In genomic region chr2:226657340-226658053, GRCh38 we compare ENCODE assay signal across 1 cellular context.
TF ChIP-seq lines count a peak whose summit lies in the region.

No MANE protein-coding gene starts in this region.

TF ChIP-seq in HepG2, 621 proteins besides CTCF, POLR2A, EP300 and RAD21 (continued from another document and continues in another):
- TF ChIP-seq ZNF83 (CRISPR knock-in tag; IDR thresholded peaks at IDR 0.05; ENCODE audit: borderline replicate concordance): no peak
- TF ChIP-seq, protein P1, sequence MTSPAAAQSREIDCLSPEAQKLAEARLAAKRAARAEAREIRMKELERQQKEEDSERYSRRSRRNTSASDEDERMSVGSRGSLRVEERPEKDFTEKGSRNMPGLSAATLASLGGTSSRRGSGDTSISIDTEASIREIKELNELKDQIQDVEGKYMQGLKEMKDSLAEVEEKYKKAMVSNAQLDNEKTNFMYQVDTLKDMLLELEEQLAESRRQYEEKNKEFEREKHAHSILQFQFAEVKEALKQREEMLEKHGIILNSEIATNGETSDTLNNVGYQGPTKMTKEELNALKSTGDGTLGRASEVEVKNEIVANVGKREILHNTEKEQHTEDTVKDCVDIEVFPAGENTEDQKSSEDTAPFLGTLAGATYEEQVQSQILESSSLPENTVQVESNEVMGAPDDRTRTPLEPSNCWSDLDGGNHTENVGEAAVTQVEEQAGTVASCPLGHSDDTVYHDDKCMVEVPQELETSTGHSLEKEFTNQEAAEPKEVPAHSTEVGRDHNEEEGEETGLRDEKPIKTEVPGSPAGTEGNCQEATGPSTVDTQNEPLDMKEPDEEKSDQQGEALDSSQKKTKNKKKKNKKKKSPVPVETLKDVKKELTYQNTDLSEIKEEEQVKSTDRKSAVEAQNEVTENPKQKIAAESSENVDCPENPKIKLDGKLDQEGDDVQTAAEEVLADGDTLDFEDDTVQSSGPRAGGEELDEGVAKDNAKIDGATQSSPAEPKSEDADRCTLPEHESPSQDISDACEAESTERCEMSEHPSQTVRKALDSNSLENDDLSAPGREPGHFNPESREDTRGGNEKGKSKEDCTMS (CRISPR knock-in tag; conservative IDR thresholded peaks at IDR 0.05): no peak
- no peak for TF ChIP-seq ZEB1 (IDR thresholded peaks at IDR 0.05; ENCODE audit: insufficient replicate concordance, low read depth)
- no peak for TF ChIP-seq PHF5A (CRISPR knock-in tag; IDR thresholded peaks at IDR 0.05; ENCODE audit: low read depth, unreplicated experiment)
- no peak; the same call in 1 of the 2 replicates for TF ChIP-seq RXRA (CRISPR knock-in tag; IDR thresholded peaks at IDR 0.05)
- TF ChIP-seq ARNTL (CRISPR knock-in tag; IDR thresholded peaks at IDR 0.05): peak; percentile 54; the same call in 1 of the 2 replicates
- peak in 1 of 2 experiments; percentile 53; a peak in 2 of 4 replicates for TF ChIP-seq KLF16 (CRISPR knock-in tag; IDR thresholded peaks at IDR 0.05)
- no peak for TF ChIP-seq SETDB1 (CRISPR knock-in tag; IDR thresholded peaks at IDR 0.05; ENCODE audit: borderline replicate concordance)
- no peak for TF ChIP-seq ZNF274 (CRISPR knock-in tag; IDR thresholded peaks at IDR 0.05)
- no peak for TF ChIP-seq ZNF563 (CRISPR knock-in tag; IDR thresholded peaks at IDR 0.05)
- TF ChIP-seq FOXJ3 (CRISPR knock-in tag; IDR thresholded peaks at IDR 0.05; ENCODE audit: borderline replicate concordance): peak; percentile 95; the same call in 1 of the 2 replicates
- TF ChIP-seq, protein P2, sequence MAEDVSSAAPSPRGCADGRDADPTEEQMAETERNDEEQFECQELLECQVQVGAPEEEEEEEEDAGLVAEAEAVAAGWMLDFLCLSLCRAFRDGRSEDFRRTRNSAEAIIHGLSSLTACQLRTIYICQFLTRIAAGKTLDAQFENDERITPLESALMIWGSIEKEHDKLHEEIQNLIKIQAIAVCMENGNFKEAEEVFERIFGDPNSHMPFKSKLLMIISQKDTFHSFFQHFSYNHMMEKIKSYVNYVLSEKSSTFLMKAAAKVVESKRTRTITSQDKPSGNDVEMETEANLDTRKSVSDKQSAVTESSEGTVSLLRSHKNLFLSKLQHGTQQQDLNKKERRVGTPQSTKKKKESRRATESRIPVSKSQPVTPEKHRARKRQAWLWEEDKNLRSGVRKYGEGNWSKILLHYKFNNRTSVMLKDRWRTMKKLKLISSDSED (CRISPR knock-in tag; IDR thresholded peaks at IDR 0.05): no peak
- peak; percentile 81; the same call in 1 of the 2 replicates for TF ChIP-seq HOXA3 (CRISPR knock-in tag; IDR thresholded peaks at IDR 0.05)
- no peak for TF ChIP-seq ZSCAN12 (CRISPR knock-in tag; IDR thresholded peaks at IDR 0.05)
- 0 out of 2 replicates have a peak, but pooled peaks have one; percentile 30 for TF ChIP-seq ESRRA (CRISPR knock-in tag; IDR thresholded peaks at IDR 0.05; ENCODE audit: low read depth)
- peak; percentile 74; the same call in 1 of the 2 replicates for TF ChIP-seq ZNF205 (CRISPR knock-in tag; IDR thresholded peaks at IDR 0.05)
- no peak for TF ChIP-seq IRF1 (CRISPR knock-in tag; IDR thresholded peaks at IDR 0.05; ENCODE audit: low read depth)
- TF ChIP-seq ZFP37 (CRISPR knock-in tag; IDR thresholded peaks at IDR 0.05; ENCODE audit: borderline replicate concordance): no peak
- peak; percentile 54; the same call in 1 of the 2 replicates for TF ChIP-seq ZNF362 (CRISPR knock-in tag; IDR thresholded peaks at IDR 0.05; ENCODE audit: borderline replicate concordance)
- 0 out of 2 replicates have a peak, but pooled peaks have one; percentile 60 for TF ChIP-seq ZNF317 (CRISPR knock-in tag; IDR thresholded peaks at IDR 0.05)
- no peak for TF ChIP-seq MAFF (IDR thresholded peaks at IDR 0.05; ENCODE audit: low read depth, low read length)
- TF ChIP-seq, protein P3, sequence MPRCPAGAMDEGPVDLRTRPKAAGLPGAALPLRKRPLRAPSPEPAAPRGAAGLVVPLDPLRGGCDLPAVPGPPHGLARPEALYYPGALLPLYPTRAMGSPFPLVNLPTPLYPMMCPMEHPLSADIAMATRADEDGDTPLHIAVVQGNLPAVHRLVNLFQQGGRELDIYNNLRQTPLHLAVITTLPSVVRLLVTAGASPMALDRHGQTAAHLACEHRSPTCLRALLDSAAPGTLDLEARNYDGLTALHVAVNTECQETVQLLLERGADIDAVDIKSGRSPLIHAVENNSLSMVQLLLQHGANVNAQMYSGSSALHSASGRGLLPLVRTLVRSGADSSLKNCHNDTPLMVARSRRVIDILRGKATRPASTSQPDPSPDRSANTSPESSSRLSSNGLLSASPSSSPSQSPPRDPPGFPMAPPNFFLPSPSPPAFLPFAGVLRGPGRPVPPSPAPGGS (CRISPR knock-in tag; IDR thresholded peaks at IDR 0.05): no peak
- no peak for TF ChIP-seq ZFP41 (CRISPR knock-in tag; IDR thresholded peaks at IDR 0.05; ENCODE audit: borderline replicate concordance)
- no peak for TF ChIP-seq ZNF558 (CRISPR knock-in tag; IDR thresholded peaks at IDR 0.05; ENCODE audit: borderline replicate concordance)
- no peak for TF ChIP-seq ZNF800 (CRISPR knock-in tag; IDR thresholded peaks at IDR 0.05)
- TF ChIP-seq HNRNPH1 (optimal IDR thresholded peaks at IDR 0.05; ENCODE audit: low read depth, low read length): no peak
- peak; percentile 50; the same call in 1 of the 2 replicates for TF ChIP-seq DPF2 (CRISPR knock-in tag; IDR thresholded peaks at IDR 0.05; ENCODE audit: borderline replicate concordance, low read depth)
- no peak for TF ChIP-seq RBFOX2 (IDR thresholded peaks at IDR 0.05; ENCODE audit: low read depth, low read length)
- TF ChIP-seq SALL2 (CRISPR knock-in tag; IDR thresholded peaks at IDR 0.05): no peak
- no peak for TF ChIP-seq ZNF850 (CRISPR knock-in tag; conservative IDR thresholded peaks at IDR 0.05)
- TF ChIP-seq ZNF574 (CRISPR knock-in tag; IDR thresholded peaks at IDR 0.05): no peak
- peak; percentile 84 for TF ChIP-seq ZNF503 (CRISPR knock-in tag; IDR thresholded peaks at IDR 0.05)
- TF ChIP-seq NFRKB (IDR thresholded peaks at IDR 0.05): no peak
- TF ChIP-seq HDAC1 (CRISPR knock-in tag; IDR thresholded peaks at IDR 0.05): peak; percentile 87
- peak; percentile 93 for TF ChIP-seq HNF4A (CRISPR knock-in tag; IDR thresholded peaks at IDR 0.05)
- TF ChIP-seq, protein P4, sequence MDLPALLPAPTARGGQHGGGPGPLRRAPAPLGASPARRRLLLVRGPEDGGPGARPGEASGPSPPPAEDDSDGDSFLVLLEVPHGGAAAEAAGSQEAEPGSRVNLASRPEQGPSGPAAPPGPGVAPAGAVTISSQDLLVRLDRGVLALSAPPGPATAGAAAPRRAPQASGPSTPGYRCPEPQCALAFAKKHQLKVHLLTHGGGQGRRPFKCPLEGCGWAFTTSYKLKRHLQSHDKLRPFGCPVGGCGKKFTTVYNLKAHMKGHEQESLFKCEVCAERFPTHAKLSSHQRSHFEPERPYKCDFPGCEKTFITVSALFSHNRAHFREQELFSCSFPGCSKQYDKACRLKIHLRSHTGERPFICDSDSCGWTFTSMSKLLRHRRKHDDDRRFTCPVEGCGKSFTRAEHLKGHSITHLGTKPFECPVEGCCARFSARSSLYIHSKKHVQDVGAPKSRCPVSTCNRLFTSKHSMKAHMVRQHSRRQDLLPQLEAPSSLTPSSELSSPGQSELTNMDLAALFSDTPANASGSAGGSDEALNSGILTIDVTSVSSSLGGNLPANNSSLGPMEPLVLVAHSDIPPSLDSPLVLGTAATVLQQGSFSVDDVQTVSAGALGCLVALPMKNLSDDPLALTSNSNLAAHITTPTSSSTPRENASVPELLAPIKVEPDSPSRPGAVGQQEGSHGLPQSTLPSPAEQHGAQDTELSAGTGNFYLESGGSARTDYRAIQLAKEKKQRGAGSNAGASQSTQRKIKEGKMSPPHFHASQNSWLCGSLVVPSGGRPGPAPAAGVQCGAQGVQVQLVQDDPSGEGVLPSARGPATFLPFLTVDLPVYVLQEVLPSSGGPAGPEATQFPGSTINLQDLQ (CRISPR knock-in tag; IDR thresholded peaks at IDR 0.05): no peak
- TF ChIP-seq CCDC6 (CRISPR knock-in tag; IDR thresholded peaks at IDR 0.05): peak; percentile 50; the same call in 1 of the 2 replicates
- no peak for TF ChIP-seq ZNF678 (CRISPR knock-in tag; IDR thresholded peaks at IDR 0.05)
- TF ChIP-seq ZNF674 (CRISPR knock-in tag; IDR thresholded peaks at IDR 0.05; ENCODE audit: low read depth): no peak
- TF ChIP-seq, protein P5, sequence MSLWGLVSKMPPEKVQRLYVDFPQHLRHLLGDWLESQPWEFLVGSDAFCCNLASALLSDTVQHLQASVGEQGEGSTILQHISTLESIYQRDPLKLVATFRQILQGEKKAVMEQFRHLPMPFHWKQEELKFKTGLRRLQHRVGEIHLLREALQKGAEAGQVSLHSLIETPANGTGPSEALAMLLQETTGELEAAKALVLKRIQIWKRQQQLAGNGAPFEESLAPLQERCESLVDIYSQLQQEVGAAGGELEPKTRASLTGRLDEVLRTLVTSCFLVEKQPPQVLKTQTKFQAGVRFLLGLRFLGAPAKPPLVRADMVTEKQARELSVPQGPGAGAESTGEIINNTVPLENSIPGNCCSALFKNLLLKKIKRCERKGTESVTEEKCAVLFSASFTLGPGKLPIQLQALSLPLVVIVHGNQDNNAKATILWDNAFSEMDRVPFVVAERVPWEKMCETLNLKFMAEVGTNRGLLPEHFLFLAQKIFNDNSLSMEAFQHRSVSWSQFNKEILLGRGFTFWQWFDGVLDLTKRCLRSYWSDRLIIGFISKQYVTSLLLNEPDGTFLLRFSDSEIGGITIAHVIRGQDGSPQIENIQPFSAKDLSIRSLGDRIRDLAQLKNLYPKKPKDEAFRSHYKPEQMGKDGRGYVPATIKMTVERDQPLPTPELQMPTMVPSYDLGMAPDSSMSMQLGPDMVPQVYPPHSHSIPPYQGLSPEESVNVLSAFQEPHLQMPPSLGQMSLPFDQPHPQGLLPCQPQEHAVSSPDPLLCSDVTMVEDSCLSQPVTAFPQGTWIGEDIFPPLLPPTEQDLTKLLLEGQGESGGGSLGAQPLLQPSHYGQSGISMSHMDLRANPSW (CRISPR knock-in tag; IDR thresholded peaks at IDR 0.05; ENCODE audit: borderline replicate concordance): 0 out of 2 replicates have a peak, but pooled peaks have one; percentile 62
- TF ChIP-seq TRIM24 (CRISPR knock-in tag; IDR thresholded peaks at IDR 0.05): no peak
- peak; percentile 39; the same call in 1 of the 2 replicates for TF ChIP-seq ZFP36L1 (CRISPR knock-in tag; IDR thresholded peaks at IDR 0.05)
- TF ChIP-seq THAP8 (CRISPR knock-in tag; IDR thresholded peaks at IDR 0.05; ENCODE audit: borderline replicate concordance): no peak
